In the genomic region with DNA sequence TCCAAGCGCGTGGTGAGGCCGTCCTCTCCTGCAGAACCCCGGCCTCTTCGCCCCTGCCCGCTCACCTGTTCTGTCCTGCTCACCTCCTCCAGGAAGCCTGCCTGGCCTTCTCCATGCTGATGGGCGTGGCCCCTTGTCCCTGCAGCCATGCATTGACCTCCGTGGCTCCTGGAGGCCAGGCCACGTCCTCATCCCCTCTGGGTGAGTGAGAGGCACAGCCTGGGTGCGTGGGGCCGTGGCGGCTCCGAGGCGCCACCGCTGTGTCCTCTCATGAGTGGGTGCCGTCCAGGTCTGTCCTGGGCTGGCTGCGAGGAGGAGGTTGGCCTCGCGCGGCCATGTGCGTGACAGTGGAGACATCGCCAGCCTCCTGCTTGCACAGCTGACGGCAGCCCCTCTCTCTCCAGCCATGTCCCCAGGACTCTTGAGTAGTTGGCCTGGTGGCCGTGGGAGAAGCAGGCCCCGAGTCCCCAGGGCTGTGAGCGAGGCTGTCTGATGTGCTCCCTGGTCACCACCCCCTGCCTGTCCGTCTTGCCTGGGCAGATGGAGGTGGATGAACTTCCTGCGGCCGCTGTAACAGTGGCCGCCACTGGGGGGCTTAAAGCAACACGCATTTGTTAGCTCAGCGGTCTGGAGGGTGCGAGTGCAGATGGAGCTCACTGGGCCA, we compare ENCODE assay signal across 10 cellular contexts. TPM values are rescaled to one million over a fixed set of nuclear protein-coding genes. Genes with fewer than 3 reads are reported as not detected.
DNase-seq lines count a peak whose midpoint lies in the region; ATAC-seq, FAIRE-seq and TF ChIP-seq lines count a peak whose summit lies in the region.
"Had no signal": no experiment of that assay in that cellular context is flagged by ENCODE, and none has a peak within 500 bp of the region (broad histone marks: within the 10 kb centered on the region; RNA-seq: fewer than 3 reads in every experiment).

No MANE protein-coding gene starts in this region.

- H4K20me1 ChIP-seq in endothelial cell of umbilical vein (replicated peaks; ENCODE audit: control insufficient read depth, extremely low read depth, insufficient read depth, low read length): no peaks in the 10 kb centered on the region

- H3K27ac Mint-ChIP-seq in osteocyte (ENCODE audit: unreplicated experiment): no peak overlapping the region

- H3K27ac ChIP-seq in endothelial cell of umbilical vein (ENCODE audit: insufficient read depth, low read depth, low read length) (no peak overlapping the region), ovary (no peak overlapping the region), transverse colon (no peak overlapping the region)
- H3K27ac ChIP-seq: neutrophil, suprapubic skin had no signal

- H3K36me3 ChIP-seq in endothelial cell of umbilical vein (ENCODE audit: control insufficient read depth in 2 of 2, extremely low read depth in 1 of 2, insufficient read depth in 2 of 2, low read length in 2 of 2) (no peaks in the 10 kb centered on the region), ovary (no peaks in the 10 kb centered on the region), transverse colon (no peaks in the 10 kb centered on the region)
- H3K36me3 ChIP-seq: neutrophil had no signal

- H3K36me3 Mint-ChIP-seq in osteocyte (ENCODE audit: unreplicated experiment): no peaks in the 10 kb centered on the region

- H3K4me3 ChIP-seq in NB4 (ENCODE audit: low read depth, low read length): no peak overlapping the region
- H3K4me3 ChIP-seq in endothelial cell of umbilical vein (replicated peaks in 1 of 3; ENCODE audit: insufficient read depth in 1 of 3, low read depth in 1 of 3, low read length in 3 of 3): no peak overlapping the region
- H3K4me3 ChIP-seq in ovary: no peak overlapping the region
- no peak overlapping the region for H3K4me3 ChIP-seq in transverse colon
- H3K4me3 ChIP-seq: suprapubic skin had no signal

- no peaks in the 10 kb centered on the region for H3K9me3 Mint-ChIP-seq in osteocyte (ENCODE audit: unreplicated experiment)

- no peak overlapping the region for H3K9ac ChIP-seq in endothelial cell of umbilical vein (replicated peaks; ENCODE audit: extremely low read depth, insufficient read depth, low read length)

- WGBS in ovary, 3 donors: 64 to 70% (median 66%) methylated on average over 30 to 33 of the region's 33 CpGs
- 60 to 83% methylated on average over 3 to 32 of the region's 33 CpGs for WGBS in transverse colon (ENCODE audit: low coverage in 1 of 2), 2 donors

- dilution Hi-C loops in endothelial cell of umbilical vein (cut with MboI; ENCODE audit: extremely low pct_ligation_motif_present, low sequenced_read_pairs): no loop called here

- no peaks in the 10 kb centered on the region for H3K9me1 ChIP-seq in endothelial cell of umbilical vein (replicated peaks; ENCODE audit: control insufficient read depth, extremely low read depth, insufficient read depth, low read length)

- TF ChIP-seq POLR2A in NB4 (IDR thresholded peaks at IDR 0.05; ENCODE audit: extremely low read depth, insufficient read length): no peak
- no peak for TF ChIP-seq POLR2A in endothelial cell of umbilical vein (IDR thresholded peaks at IDR 0.05; ENCODE audit: low read depth, low read length)
- TF ChIP-seq POLR2A in ovary (IDR thresholded peaks at IDR 0.05): no peak
- no peak for TF ChIP-seq POLR2A in transverse colon (IDR thresholded peaks at IDR 0.05)

- TF ChIP-seq EP300 in ovary (IDR thresholded peaks at IDR 0.05) (no peak), transverse colon (IDR thresholded peaks at IDR 0.05; ENCODE audit: low read depth) (no peak)

- BruUV-seq in endothelial cell of umbilical vein (replicated peaks; lab: Mats Ljungman, UMichigan): no TSS peak

- no peak overlapping the region for H3K4me2 ChIP-seq in endothelial cell of umbilical vein (ENCODE audit: insufficient read depth, low read length)

- POLR2A ChIA-PET in endothelial cell of umbilical vein (lab: Charles Lee): no interaction called here

- H3K4me1 ChIP-seq in endothelial cell of umbilical vein (ENCODE audit: control insufficient read depth, extremely low read depth, insufficient read depth, low read length): no peaks in the 10 kb centered on the region
- H3K4me1 ChIP-seq in ovary (ENCODE audit: insufficient read depth): no peaks in the 10 kb centered on the region
- no peaks in the 10 kb centered on the region for H3K4me1 ChIP-seq in transverse colon
- H3K4me1 ChIP-seq: suprapubic skin had no signal

- H3K4me1 Mint-ChIP-seq in osteocyte (ENCODE audit: unreplicated experiment): no peaks in the 10 kb centered on the region

- in situ Hi-C loops in transverse colon (cut with MboI; ENCODE audit: low pct_ligation_motif_present in 1 of 4, low pct_unique_long_range_greater_than_20kb in 1 of 4, low sequenced_read_pairs in 3 of 4): no loop called here

- no peaks in the 10 kb centered on the region for H3K9me3 ChIP-seq in endothelial cell of umbilical vein (replicated peaks; ENCODE audit: control insufficient read depth, insufficient read depth, low read length)
- H3K9me3 ChIP-seq in ovary: no peaks in the 10 kb centered on the region
- no peaks in the 10 kb centered on the region for H3K9me3 ChIP-seq in transverse colon
- H3K9me3 ChIP-seq: neutrophil, suprapubic skin had no signal

- H3K79me2 ChIP-seq in endothelial cell of umbilical vein (ENCODE audit: control insufficient read depth, insufficient read depth, low read length): no peaks in the 10 kb centered on the region

- CTCF ChIA-PET in endothelial cell of umbilical vein (lab: Charles Lee): interaction anchor here (1.3 to 2.1 kb wide), 2 partner anchors 32 to 65 kb away, joined by 10 to 13 read pairs; no protein-coding TSS in a partner anchor

- no peak for FAIRE-seq in endothelial cell of umbilical vein (lab: Jason Lieb, UNC)

- intact Hi-C loops in endothelial cell of umbilical vein (cut with micrococcal nuclease): loop anchor here (1.0 kb wide), 1 partner anchor 66 kb away; no protein-coding TSS in a partner anchor
- intact Hi-C loops in ovary (cut with DNase I): no loop called here
- intact Hi-C loops in transverse colon (cut with DNase I; ENCODE audit: low total_unique reads): no loop called here

- no peaks in the 10 kb centered on the region for H3K27me3 ChIP-seq in endothelial cell of umbilical vein (ENCODE audit: control insufficient read depth in 2 of 2, insufficient read depth in 2 of 2, low read length in 2 of 2)
- no peaks in the 10 kb centered on the region for H3K27me3 ChIP-seq in ovary
- no peaks in the 10 kb centered on the region for H3K27me3 ChIP-seq in transverse colon
- H3K27me3 ChIP-seq: neutrophil, suprapubic skin had no signal

- TF ChIP-seq CTCF in NB4 (IDR thresholded peaks at IDR 0.05; ENCODE audit: low read depth, low read length): peak; percentile 61
- peak; percentile 23 to 33 for TF ChIP-seq CTCF in endothelial cell of umbilical vein (IDR thresholded peaks at IDR 0.05; ENCODE audit: extremely low read depth in 1 of 2, insufficient read depth in 1 of 2, low read depth in 1 of 2, low read length in 2 of 2)
- peak; percentile 59 for TF ChIP-seq CTCF in osteocyte (IDR thresholded peaks at IDR 0.05)
- TF ChIP-seq CTCF in ovary (IDR thresholded peaks at IDR 0.05): no peak
- TF ChIP-seq CTCF in transverse colon (IDR thresholded peaks at IDR 0.05): peak in 2 of 5 experiments; percentile 12 to 19

- no peak overlapping the region for H3K4me3 Mint-ChIP-seq in osteocyte (ENCODE audit: unreplicated experiment)

- no peak for ATAC-seq in GM21619 (IDR thresholded peaks at IDR 0.05; ENCODE audit: unreplicated experiment)

- H3K27me3 Mint-ChIP-seq in osteocyte (ENCODE audit: unreplicated experiment): no peaks in the 10 kb centered on the region

- DNase-seq in GM03348 (ENCODE audit: low spot score) (peak; percentile 73), NB4 (ENCODE audit: low read depth) (peak; percentile 69), endothelial cell of umbilical vein (ENCODE audit: low read depth, low spot score) (no peak), osteocyte (ENCODE audit: extremely low spot score, unreplicated experiment) (no peak), NCI-H2081 (lab: John Stamatoyannopoulos, UW) (no peak), ovary (no peak), transverse colon (no peak)

- no peak overlapping the region for H2AFZ ChIP-seq in endothelial cell of umbilical vein (ENCODE audit: low read depth, low read length)

TF ChIP-seq in endothelial cell of umbilical vein, 7 proteins besides CTCF, POLR2A, EP300 and RAD21:
- TF ChIP-seq, protein P1, sequence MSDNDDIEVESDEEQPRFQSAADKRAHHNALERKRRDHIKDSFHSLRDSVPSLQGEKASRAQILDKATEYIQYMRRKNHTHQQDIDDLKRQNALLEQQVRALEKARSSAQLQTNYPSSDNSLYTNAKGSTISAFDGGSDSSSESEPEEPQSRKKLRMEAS (IDR thresholded peaks at IDR 0.05; ENCODE audit: insufficient read depth, insufficient read length): no peak
- no peak for TF ChIP-seq POLR2AphosphoS5 (IDR thresholded peaks at IDR 0.05; ENCODE audit: insufficient read depth, low read depth, low read length)
- no peak for TF ChIP-seq GATA2 (IDR thresholded peaks at IDR 0.05; ENCODE audit: insufficient read depth, insufficient read length, low read depth, low read length)
- TF ChIP-seq JUN (IDR thresholded peaks at IDR 0.05; ENCODE audit: borderline replicate concordance, insufficient read depth, insufficient read length, low read depth): no peak

RNA-seq across cellular contexts. Expression of a gene that starts 58.1 kb away (rescaled TPM):
- 0.44 and 1.7 TPM in 2 replicates for total RNA-seq in endothelial cell of umbilical vein
- polyA plus RNA-seq in endothelial cell of umbilical vein: 0.11 and 0.22 TPM in 2 replicates
- 0.14 and 0.25 TPM in 2 replicates for polyA plus RNA-seq in endothelial cell of umbilical vein (2011; cell fraction: cytosol; rRNA removed)
- polyA plus RNA-seq in endothelial cell of umbilical vein (2011; cell fraction: nucleus; rRNA removed): 0.38 and 0.76 TPM in 2 replicates
- polyA plus RNA-seq in endothelial cell of umbilical vein (2012): 0.15 and 0.53 TPM in 2 replicates
- 0.57 TPM in 1 of 2 replicates, not detected in the other for polyA minus RNA-seq in endothelial cell of umbilical vein
- 5.8 TPM for polyA minus RNA-seq in endothelial cell of umbilical vein (2011; cell fraction: cytosol; rRNA and poly(A)+ RNA removed)
- not detected in 2 replicates for polyA minus RNA-seq in endothelial cell of umbilical vein (2011; cell fraction: nucleus; rRNA and poly(A)+ RNA removed)
- 2.3 and 3.1 TPM in 2 replicates for total RNA-seq in osteocyte
- total RNA-seq in ovary: 10 to 100 TPM in 1 of 7 donors, 1 to 10 TPM in 6; 3.4 to 16.1 (median 5.9) TPM
- 1 to 10 TPM; 3.6 to 5.3 TPM for polyA plus RNA-seq in ovary
- 10 to 100 TPM; 48.6 to 96.7 (median 54.4) TPM for total RNA-seq in transverse colon

Comparison
In these comparisons a context has a peak if more than half of its experiments do, and no peak if none do; other contexts are left out.
1. DNase-seq: peak in GM03348 (single experiment) and NB4 (single experiment); none in endothelial cell of umbilical vein (single experiment), osteocyte (single experiment), NCI-H2081 (0 of 2), ovary (0 of 5) and transverse colon (single experiment).
2. CTCF ChIP-seq: peak in NB4 (single experiment), endothelial cell of umbilical vein (2 of 2) and osteocyte (single experiment); none in ovary (0 of 3).